29 cellular contexts compared by ENCODE assay signal in the genomic region with DNA sequence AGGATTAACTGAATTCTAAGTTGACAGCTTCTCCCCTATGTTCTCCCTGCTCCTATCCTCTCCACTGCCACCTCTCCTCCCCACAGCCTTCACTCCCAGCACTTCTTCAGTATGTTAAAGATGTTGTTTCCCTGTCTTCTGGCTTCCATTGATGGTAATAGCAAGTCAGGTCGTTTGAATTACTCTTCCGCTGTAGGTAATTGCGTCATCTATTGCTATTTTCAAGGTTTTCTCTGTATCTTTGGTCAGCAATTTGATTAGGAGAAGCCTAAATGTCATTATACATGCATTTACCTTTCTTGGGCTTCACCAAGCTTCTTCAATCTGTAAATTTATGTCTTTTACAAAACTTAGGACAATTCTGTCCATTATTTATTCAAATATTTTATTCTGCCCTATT.
"Had no signal": no experiment of that assay in that cellular context is flagged by ENCODE, and none has a peak within 500 bp of the region (broad histone marks: within the 10 kb centered on the region; RNA-seq: fewer than 3 reads in every experiment).

No MANE protein-coding gene starts in this region.

- H3K9me3 Mint-ChIP-seq: type B pancreatic cell had no signal

- H3K4me1 Mint-ChIP-seq: stimulated activated effector memory CD8-positive, alpha-beta T cell treated with anti-CD3 and anti-CD28 coated beads, Interleukin-12 subunit alpha, Interleukin-12 subunit beta, amount 100 ng/mL, for 72 hours; stimulated activated memory B cell treated with anti-CD40 and anti-IgM and Interleukin-4, amounts not matched to agents 10 μg/mL and 1 μg/mL and 100 μg/mL, for 72 hours; stimulated activated naive B cell treated with anti-CD40 and anti-IgM and Interleukin-4, amounts not matched to agents 10 μg/mL and 1 μg/mL and 100 μg/mL, for 72 hours; stimulated activated naive CD8-positive, alpha-beta T cell treated with anti-CD3 and anti-CD28 coated beads, Interleukin-15, amount 100 ng/mL, for 72 hours had no signal

- H3K4me3 ChIP-seq: stomach, suprapubic skin, testis, thoracic aorta, thyroid gland, tibial artery, tibial nerve, transverse colon, upper lobe of left lung, upper lobe of right lung, uterus, vagina had no signal

- H3K27ac Mint-ChIP-seq: stimulated activated effector memory CD8-positive, alpha-beta T cell treated with anti-CD3 and anti-CD28 coated beads, Interleukin-12 subunit alpha, Interleukin-12 subunit beta, amount 100 ng/mL, for 72 hours; stimulated activated memory B cell treated with anti-CD40 and anti-IgM and Interleukin-4, amounts not matched to agents 10 μg/mL and 1 μg/mL and 100 μg/mL, for 72 hours; stimulated activated naive B cell treated with anti-CD40 and anti-IgM and Interleukin-4, amounts not matched to agents 10 μg/mL and 1 μg/mL and 100 μg/mL, for 72 hours; stimulated activated naive CD8-positive, alpha-beta T cell treated with anti-CD3 and anti-CD28 coated beads, Interleukin-15, amount 100 ng/mL, for 72 hours; stimulated activated naive CD8-positive, alpha-beta T cell treated with anti-CD3 and anti-CD28 coated beads, Interleukin-15, Interleukin-2, amounts not matched to agents 100 ng/mL and 50 ng/mL, for 24 hours; type B pancreatic cell had no signal

- H3K36me3 Mint-ChIP-seq: stimulated activated effector memory CD8-positive, alpha-beta T cell treated with anti-CD3 and anti-CD28 coated beads, Interleukin-12 subunit alpha, Interleukin-12 subunit beta, amount 100 ng/mL, for 72 hours; stimulated activated memory B cell treated with anti-CD40 and anti-IgM and Interleukin-4, amounts not matched to agents 10 μg/mL and 1 μg/mL and 100 μg/mL, for 72 hours; stimulated activated naive B cell treated with anti-CD40 and anti-IgM and Interleukin-4, amounts not matched to agents 10 μg/mL and 1 μg/mL and 100 μg/mL, for 72 hours; type B pancreatic cell had no signal

- FAIRE-seq: urothelium cell line had no signal

- H3K4me3 Mint-ChIP-seq: stimulated activated effector memory CD8-positive, alpha-beta T cell treated with anti-CD3 and anti-CD28 coated beads, Interleukin-12 subunit alpha, Interleukin-12 subunit beta, amount 100 ng/mL, for 72 hours; stimulated activated memory B cell treated with anti-CD40 and anti-IgM and Interleukin-4, amounts not matched to agents 10 μg/mL and 1 μg/mL and 100 μg/mL, for 72 hours; stimulated activated naive B cell treated with anti-CD40 and anti-IgM and Interleukin-4, amounts not matched to agents 10 μg/mL and 1 μg/mL and 100 μg/mL, for 72 hours; stimulated activated naive CD8-positive, alpha-beta T cell treated with anti-CD3 and anti-CD28 coated beads, Interleukin-15, amount 100 ng/mL, for 72 hours; stimulated activated naive CD8-positive, alpha-beta T cell treated with anti-CD3 and anti-CD28 coated beads, Interleukin-15, Interleukin-2, amounts not matched to agents 100 ng/mL and 50 ng/mL, for 24 hours; type B pancreatic cell had no signal

- H3K36me3 ChIP-seq: stomach, suprapubic skin, thoracic aorta, thyroid gland, tibial artery, tibial nerve, transverse colon, upper lobe of left lung, upper lobe of right lung, uterus, vagina had no signal

- H3K4me1 ChIP-seq: stomach, suprapubic skin, testis, thyroid gland, tibial artery, tibial nerve, transverse colon, upper lobe of left lung, upper lobe of right lung, uterus, vagina had no signal

- H3K27me3 Mint-ChIP-seq: stimulated activated memory B cell treated with anti-CD40 and anti-IgM and Interleukin-4, amounts not matched to agents 10 μg/mL and 1 μg/mL and 100 μg/mL, for 72 hours had no signal

- H3K27ac ChIP-seq: stomach, suprapubic skin, testis, thoracic aorta, thyroid gland, tibial artery, tibial nerve, transverse colon, upper lobe of left lung, upper lobe of right lung, uterus, vagina had no signal

- H3K27me3 ChIP-seq: stomach, suprapubic skin, testis, thyroid gland, tibial artery, tibial nerve, transverse colon, upper lobe of left lung, upper lobe of right lung, uterus, vagina had no signal

- DNase-seq: stimulated activated CD4-positive, alpha-beta T cell treated with anti-CD3 and anti-CD28 coated beads, Interleukin-2, amount 100 ng/mL, for 48 hours; stimulated activated CD4-positive, alpha-beta T cell treated with anti-CD3 and anti-CD28 coated beads, Interleukin-4, amount 100 ng/mL, for 1 hour; stimulated activated CD4-positive, alpha-beta T cell treated with anti-CD3 and anti-CD28 coated beads, Interleukin-4, amount 100 ng/mL, for 24 hours; stimulated activated CD4-positive, alpha-beta T cell treated with anti-CD3 and anti-CD28 coated beads, Interleukin-4, amount 100 ng/mL, for 4 hours; stimulated activated CD8-positive, alpha-beta memory T cell treated with anti-CD3 and anti-CD28 coated beads, Interleukin-4, amount 100 ng/mL, for 48 hours; stimulated activated naive B cell treated with anti-CD40 and anti-IgM and Interleukin-4, amounts not matched to agents 10 μg/mL and 1 μg/mL and 100 μg/mL, for 72 hours; stimulated activated naive CD4-positive, alpha-beta T cell; stimulated activated naive CD4-positive, alpha-beta T cell treated with Interleukin-2 at 50 U/mL for 16 hours; stimulated activated naive CD8-positive, alpha-beta T cell treated with anti-CD3 and anti-CD28 coated beads, Interleukin-15, amount 100 ng/mL, for 72 hours; stimulated activated naive CD8-positive, alpha-beta T cell treated with anti-CD3 and anti-CD28 coated beads, Interleukin-15, Interleukin-2, amounts not matched to agents 100 U/mL and 50 U/mL, for 24 hours; stomach; substantia nigra; testis; thyroid gland; tibial artery; transverse colon; trophoblast cell; upper lobe of left lung; upper lobe of right lung; uterus had no signal

- ATAC-seq: stimulated activated effector memory CD8-positive, alpha-beta T cell treated with anti-CD3 and anti-CD28 coated beads, Interleukin-12 subunit alpha, Interleukin-12 subunit beta, amount 100 ng/mL, for 72 hours; stimulated activated memory B cell treated with anti-CD40 and anti-IgM and Interleukin-4, amounts not matched to agents 10 μg/mL and 1 μg/mL and 100 μg/mL, for 72 hours; stimulated activated naive B cell treated with anti-CD40 and anti-IgM and Interleukin-4, amounts not matched to agents 10 μg/mL and 1 μg/mL and 100 μg/mL, for 72 hours; stimulated activated naive CD8-positive, alpha-beta T cell treated with anti-CD3 and anti-CD28 coated beads, Interleukin-15, amount 100 ng/mL, for 72 hours; stimulated activated naive CD8-positive, alpha-beta T cell treated with anti-CD3 and anti-CD28 coated beads, Interleukin-15, Interleukin-2, amounts not matched to agents 100 U/mL and 50 U/mL, for 24 hours; upper lobe of right lung had no signal

- H3K9me3 ChIP-seq: stomach, suprapubic skin, testis, thoracic aorta, thyroid gland, tibial artery, tibial nerve, transverse colon, upper lobe of left lung, upper lobe of right lung, uterus, vagina had no signal
